Comparison of ENCODE assay signal across 8 cellular contexts in genomic region chr5:56350595-56351170, GRCh38.
DNase-seq lines count a peak whose midpoint lies in the region; ATAC-seq and TF ChIP-seq lines count a peak whose summit lies in the region.

No MANE protein-coding gene starts in this region.

- H3K9me3 ChIP-seq in Peyer's patch: no peaks in the 10 kb centered on the region
- H3K9me3 ChIP-seq in sigmoid colon: no peaks in the 10 kb centered on the region

- no peak for TF ChIP-seq EP300 in sigmoid colon (IDR thresholded peaks at IDR 0.05)

- no peak for TF ChIP-seq POLR2A in Peyer's patch (IDR thresholded peaks at IDR 0.05)
- no peak for TF ChIP-seq POLR2A in sigmoid colon (IDR thresholded peaks at IDR 0.05)

- H3K4me1 ChIP-seq in Peyer's patch: peaks cover 0 to 3% (median 0%) of the 10 kb centered on the region in 4 donors
- H3K4me1 ChIP-seq in sigmoid colon: peaks cover 0 to 8% (median 0%) of the 10 kb centered on the region in 4 donors

- DNase-seq in ELR (ENCODE audit: low read depth) (peak; percentile 98), Peyer's patch (peak in 2 of 3 donors; percentile 55 to 75), fibroblast of the conjunctiva (ENCODE audit: low read depth) (peak; percentile 23), sigmoid colon (peak; percentile 85), NCI-H2227 (lab: John Stamatoyannopoulos, UW; ENCODE audit: unreplicated experiment) (no peak)

- H3K36me3 ChIP-seq in Peyer's patch (no peaks in the 10 kb centered on the region), sigmoid colon (no peaks in the 10 kb centered on the region)

- no peak for TF ChIP-seq CTCF in Peyer's patch (IDR thresholded peaks at IDR 0.05)
- TF ChIP-seq CTCF in sigmoid colon (IDR thresholded peaks at IDR 0.05): no peak

- no peak overlapping the region for H3K27ac ChIP-seq in Peyer's patch
- peak overlapping the region in 1 of 4 donors; percentile 41 for H3K27ac ChIP-seq in sigmoid colon

- intact Hi-C loops in sigmoid colon (cut with DNase I): no loop called here

- ATAC-seq in HG02610 (IDR thresholded peaks at IDR 0.05; ENCODE audit: unreplicated experiment) (no peak), GM19463 (IDR thresholded peaks at IDR 0.05; ENCODE audit: unreplicated experiment) (no peak), HG03108 (IDR thresholded peaks at IDR 0.05; ENCODE audit: unreplicated experiment) (no peak)

- H3K27me3 ChIP-seq in Peyer's patch (no peaks in the 10 kb centered on the region), sigmoid colon (no peaks in the 10 kb centered on the region)

- WGBS in sigmoid colon, 2 donors: 14 to 49% methylated on average over 5 of the region's 5 CpGs

- H3K4me3 ChIP-seq in Peyer's patch (no peak overlapping the region), sigmoid colon (no peak overlapping the region)
